ENCODE assay signal across 9 cellular contexts in the genomic region with DNA sequence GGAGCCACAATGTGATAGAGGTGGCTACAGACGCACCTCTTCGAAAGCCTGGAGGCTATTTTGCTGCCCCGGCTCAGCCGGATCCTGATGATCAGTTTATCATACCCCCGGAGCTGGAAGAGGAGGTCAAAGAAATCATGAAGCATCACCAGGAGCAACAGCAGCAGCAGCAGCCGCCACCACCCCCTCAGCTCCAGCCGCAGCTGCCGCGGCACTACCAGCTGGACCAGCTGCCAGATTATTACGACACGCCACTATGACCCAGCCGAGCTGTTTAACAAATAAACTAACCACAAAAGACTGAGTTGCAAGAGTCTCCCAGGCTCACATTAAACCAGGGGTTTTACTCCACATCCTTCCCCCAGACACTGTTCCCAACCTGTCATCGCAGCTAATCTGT.
DNase-seq lines count a peak whose midpoint lies in the region; ATAC-seq, FAIRE-seq and TF ChIP-seq lines count a peak whose summit lies in the region.
"Had no signal": no experiment of that assay in that cellular context is flagged by ENCODE, and none has a peak within 500 bp of the region (broad histone marks: within the 10 kb centered on the region; RNA-seq: fewer than 3 reads in every experiment).

No MANE protein-coding gene starts in this region.

- intact Hi-C loops in ascending aorta (cut with DNase I), result no loop called here

- ATAC-seq in GM21381 (IDR thresholded peaks at IDR 0.05; ENCODE audit: unreplicated experiment), result no peak

- DNase-seq in C1 segment of cervical spinal cord (lab: John Stamatoyannopoulos, UW), result peak in 10 of 14 donors; percentile 30 to 79 (median 46)
- DNase-seq in NCI-H1417 treated with DMSO at 0.1 percent for 48 hours (lab: John Stamatoyannopoulos, UW), result peak; percentile 88
- peak in 48 of 56 donors; percentile 11 to 87 (median 59) for DNase-seq in amygdala (lab: John Stamatoyannopoulos, UW)
- peak; percentile 81 for DNase-seq in midbrain (lab: John Stamatoyannopoulos, UW)
- no peak for DNase-seq in RCC 7860 (ENCODE audit: low spot score)
- DNase-seq in ascending aorta (ENCODE audit: low spot score in 2 of 2), result no peak
- DNase-seq in T-helper 1 cell, result no peak

- no peak overlapping the region for H3K4me3 ChIP-seq in ascending aorta
- H3K4me3 ChIP-seq: uterus had no signal

- H3K27ac ChIP-seq in ascending aorta, result no peak overlapping the region
- H3K27ac ChIP-seq: uterus had no signal

- H3K4me1 ChIP-seq in ascending aorta, result no peaks in the 10 kb centered on the region
- H3K4me1 ChIP-seq: uterus had no signal

- no peaks in the 10 kb centered on the region for H3K9me3 ChIP-seq in ascending aorta
- H3K9me3 ChIP-seq: uterus had no signal

- peaks cover 10 to 22% of the 10 kb centered on the region in 2 donors for H3K36me3 ChIP-seq in ascending aorta
- H3K36me3 ChIP-seq: uterus had no signal

- no peak for TF ChIP-seq CTCF in ascending aorta (IDR thresholded peaks at IDR 0.05)

- no peaks in the 10 kb centered on the region for H3K27me3 ChIP-seq in ascending aorta
- H3K27me3 ChIP-seq: uterus had no signal

- FAIRE-seq in RCC 7860 (lab: Jason Lieb, UNC), result no peak

Comparison
In these comparisons a context has a peak if more than half of its experiments do, and no peak if none do; other contexts are left out.
1. DNase-seq: peak in C1 segment of cervical spinal cord (10 of 14), NCI-H1417 treated with DMSO at 0.1 percent for 48 hours (single experiment), amygdala (48 of 56) and midbrain (single experiment); none in RCC 7860 (single experiment), ascending aorta (0 of 2) and T-helper 1 cell (0 of 5).